In the genomic region with DNA sequence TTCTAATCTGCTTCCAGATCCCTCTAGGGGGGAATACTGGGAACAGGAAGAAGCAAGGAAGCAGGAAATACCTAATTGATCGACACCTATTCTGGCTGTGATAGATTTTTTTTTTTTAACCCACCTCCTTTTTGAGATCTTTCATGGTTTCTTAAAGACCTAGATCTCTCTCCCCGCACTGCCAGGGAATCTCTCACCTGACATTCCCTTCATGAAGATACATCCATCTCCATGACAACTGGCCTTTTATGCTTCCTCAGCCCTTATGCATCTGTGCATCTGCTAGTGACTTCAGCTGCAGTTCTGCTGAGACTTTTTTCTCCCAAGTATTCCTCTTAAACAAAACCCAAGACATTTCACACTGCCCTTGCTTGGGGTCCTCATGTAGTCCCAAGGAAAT, we compare ENCODE assay signal across 26 cellular contexts. TPM values are rescaled to one million over a fixed set of nuclear protein-coding genes. Genes with fewer than 3 reads are reported as not detected.
"Had no signal": no experiment of that assay in that cellular context is flagged by ENCODE, and none has a peak within 500 bp of the region (broad histone marks: within the 10 kb centered on the region; RNA-seq: fewer than 3 reads in every experiment).

No MANE protein-coding gene starts in this region.

- H3K27ac Mint-ChIP-seq: activated CD4-positive, alpha-beta memory T cell treated with anti-CD3 and anti-CD28 coated beads, Interleukin-2, amount 10 ng/mL, durations not matched to agents 7 days and 5 days; activated CD4-positive, alpha-beta T cell treated with anti-CD3 and anti-CD28 coated beads for 36 hours; activated naive CD8-positive, alpha-beta T cell treated with anti-CD3 and anti-CD28 coated beads, Interleukin-2, amount 10 ng/mL, durations not matched to agents 7 days and 5 days; activated T-helper 2 cell treated with anti-CD3 and anti-CD28 coated beads, Interferon-gamma antibody, Interleukin-2, Interleukin-4, amounts not matched to agents 10 μg/mL and 5 μg/mL and 100 μg/mL, durations not matched to agents 14 hours and 24 hours and 36 hours; IgD-negative memory B cell had no signal

- H3K27me3 ChIP-seq: adrenal gland had no signal

- H3K4me3 Mint-ChIP-seq: activated CD4-positive, alpha-beta memory T cell treated with anti-CD3 and anti-CD28 coated beads, Interleukin-2, amount 10 ng/mL, durations not matched to agents 7 days and 5 days; activated CD4-positive, alpha-beta T cell treated with anti-CD3 and anti-CD28 coated beads for 36 hours; activated naive CD8-positive, alpha-beta T cell treated with anti-CD3 and anti-CD28 coated beads, Interleukin-2, amount 10 ng/mL, durations not matched to agents 7 days and 5 days; activated T-cell treated with anti-CD3 and anti-CD28 coated beads, Interleukin-2, amount 50 U/mL, for 72 hours; IgD-negative memory B cell had no signal

- H3K27ac ChIP-seq: adrenal gland, SK-N-MC, VCaP had no signal

- DNase-seq: activated CD4-positive, alpha-beta memory T cell treated with anti-CD3 and anti-CD28 coated beads, Interleukin-2, amount 10 ng/mL, durations not matched to agents 7 days and 5 days; activated CD4-positive, alpha-beta T cell treated with anti-CD3 and anti-CD28 coated beads for 36 hours; activated CD4-positive, alpha-beta T cell treated with anti-CD3 and anti-CD28 coated beads, Interleukin-2, amount 50 U/mL, for 1 hour; activated naive CD4-positive, alpha-beta T cell treated with anti-CD3 and anti-CD28 coated beads, Interleukin-2, amount 50 U/mL, for 16 hours; activated naive CD8-positive, alpha-beta T cell treated with anti-CD3 and anti-CD28 coated beads, Interleukin-2, amount 10 ng/mL, durations not matched to agents 7 days and 5 days; activated T-cell treated with anti-CD3 and anti-CD28 coated beads, Interleukin-2, amount 50 U/mL, for 72 hours; adrenal gland; KG1; NCI-H1048; NCI-H146; NCI-H1930; NCI-H446; NCI-H524; NCI-H82; RPMI8226; T-helper 1 cell had no signal

- H3K4me1 Mint-ChIP-seq: activated CD4-positive, alpha-beta memory T cell treated with anti-CD3 and anti-CD28 coated beads, Interleukin-2, amount 10 ng/mL, durations not matched to agents 7 days and 5 days; activated CD4-positive, alpha-beta T cell treated with anti-CD3 and anti-CD28 coated beads for 36 hours; activated naive CD8-positive, alpha-beta T cell treated with anti-CD3 and anti-CD28 coated beads, Interleukin-2, amount 10 ng/mL, durations not matched to agents 7 days and 5 days; IgD-negative memory B cell had no signal

- H3K36me3 ChIP-seq: adrenal gland had no signal

- H3K4me3 ChIP-seq: adrenal gland, SK-N-MC had no signal

- H3K27me3 Mint-ChIP-seq: activated CD4-positive, alpha-beta memory T cell treated with anti-CD3 and anti-CD28 coated beads, Interleukin-2, amount 10 ng/mL, durations not matched to agents 7 days and 5 days; activated CD4-positive, alpha-beta T cell treated with anti-CD3 and anti-CD28 coated beads for 36 hours; activated naive CD8-positive, alpha-beta T cell treated with anti-CD3 and anti-CD28 coated beads, Interleukin-2, amount 10 ng/mL, durations not matched to agents 7 days and 5 days had no signal

- H3K9me3 ChIP-seq: adrenal gland had no signal

RNA-seq across cellular contexts. Expression of a gene that starts 21.1 kb away (rescaled TPM):
- total RNA-seq: activated CD4-positive, alpha-beta memory T cell treated with anti-CD3 and anti-CD28 coated beads, Interleukin-2, amount 10 ng/mL, durations not matched to agents 7 days and 5 days; activated CD4-positive, alpha-beta T cell treated with anti-CD3 and anti-CD28 coated beads for 36 hours; activated CD8-positive, alpha-beta memory T cell treated with anti-CD3 and anti-CD28 coated beads for 36 hours; activated naive CD8-positive, alpha-beta T cell treated with anti-CD3 and anti-CD28 coated beads, Interleukin-2, amount 10 ng/mL, durations not matched to agents 7 days and 5 days; activated T-helper 2 cell treated with anti-CD3 and anti-CD28 coated beads, Interferon-gamma antibody, Interleukin-2, Interleukin-4, amounts not matched to agents 10 μg/mL and 5 μg/mL and 100 μg/mL, durations not matched to agents 14 hours and 24 hours and 36 hours; cardiac septum; LHCN-M2; M059J; OCI-LY7; T-helper 2 cell treated with Interferon-gamma antibody and Interleukin-4, amounts not matched to agents 100 ng/mL and 5 ng/mL, for 36 hours had no signal
